In genomic region chr1:14758962-14759361, GRCh38 we compare ENCODE assay signal across 29 cellular contexts.
"Had no signal": no experiment of that assay in that cellular context is flagged by ENCODE, and none has a peak within 500 bp of the region (broad histone marks: within the 10 kb centered on the region; RNA-seq: fewer than 3 reads in every experiment).

No MANE protein-coding gene starts in this region.

- H3K36me3 Mint-ChIP-seq: activated CD8-positive, alpha-beta memory T cell treated with anti-CD3 and anti-CD28 coated beads, Interleukin-2, amount 10 ng/mL, durations not matched to agents 7 days and 5 days; activated naive CD8-positive, alpha-beta T cell; naive B cell had no signal

- H3K4me3 Mint-ChIP-seq: activated CD8-positive, alpha-beta memory T cell treated with anti-CD3 and anti-CD28 coated beads, Interleukin-2, amount 10 ng/mL, durations not matched to agents 7 days and 5 days; activated CD8-positive, alpha-beta T cell treated with anti-CD3 and anti-CD28 coated beads, Interleukin-2, amount 10 ng/mL, durations not matched to agents 7 days and 5 days; activated naive CD8-positive, alpha-beta T cell; naive B cell; neural crest cell; T-helper 1 cell treated with Interleukin-12 subunit alpha and Interleukin-12 subunit beta and Interleukin-4 antibody, amounts not matched to agents 30 μg/mL and 1 μg/mL, for 36 hours had no signal

- H3K4me1 Mint-ChIP-seq: activated CD8-positive, alpha-beta memory T cell treated with anti-CD3 and anti-CD28 coated beads, Interleukin-2, amount 10 ng/mL, durations not matched to agents 7 days and 5 days had no signal

- DNase-seq: activated CD4-positive, alpha-beta T cell treated with anti-CD3 and anti-CD28 coated beads, Interleukin-2, amount 50 U/mL, for 1 hour; activated CD8-positive, alpha-beta memory T cell treated with anti-CD3 and anti-CD28 coated beads, Interleukin-2, amount 10 ng/mL, durations not matched to agents 7 days and 5 days; activated CD8-positive, alpha-beta T cell treated with anti-CD3 and anti-CD28 coated beads, Interleukin-2, amount 10 ng/mL, durations not matched to agents 7 days and 5 days; activated T-cell treated with anti-CD3 and anti-CD28 coated beads, Interleukin-2, amount 50 U/mL, for 48 hours; anterior cingulate cortex; effector CD8-positive, alpha-beta T cell; erythroblast; heart right ventricle; left cardiac atrium; mammary epithelial cell; naive B cell; occipital lobe; right cardiac atrium; spleen; stimulated activated CD4-positive, alpha-beta T cell treated with anti-CD3 and anti-CD28 coated beads, Interleukin-2, amount 100 ng/mL, for 48 hours; stimulated activated naive CD4-positive, alpha-beta T cell treated with Interleukin-2 at 50 U/mL for 16 hours; SW 1271; T-helper 9 cell had no signal

- H3K36me3 ChIP-seq: heart right ventricle, spleen, tibial nerve had no signal

- H3K27ac Mint-ChIP-seq: activated CD8-positive, alpha-beta memory T cell treated with anti-CD3 and anti-CD28 coated beads, Interleukin-2, amount 10 ng/mL, durations not matched to agents 7 days and 5 days; activated CD8-positive, alpha-beta T cell treated with anti-CD3 and anti-CD28 coated beads, Interleukin-2, amount 10 ng/mL, durations not matched to agents 7 days and 5 days; activated naive CD8-positive, alpha-beta T cell; activated T-helper 2 cell treated with anti-CD3 and anti-CD28 coated beads, Interferon-gamma antibody, Interleukin-2, Interleukin-4, amounts not matched to agents 10 μg/mL and 5 μg/mL and 100 μg/mL, durations not matched to agents 14 hours and 24 hours and 36 hours; T-helper 1 cell treated with Interleukin-12 subunit alpha and Interleukin-12 subunit beta and Interleukin-4 antibody, amounts not matched to agents 30 μg/mL and 1 μg/mL, for 36 hours had no signal

- H3K9me3 Mint-ChIP-seq: activated T-helper 2 cell treated with anti-CD3 and anti-CD28 coated beads, Interferon-gamma antibody, Interleukin-2, Interleukin-4, amounts not matched to agents 10 μg/mL and 5 μg/mL and 100 μg/mL, durations not matched to agents 14 hours and 24 hours and 36 hours; neural crest cell; T-helper 1 cell treated with Interleukin-12 subunit alpha and Interleukin-12 subunit beta and Interleukin-4 antibody, amounts not matched to agents 30 μg/mL and 1 μg/mL, for 36 hours had no signal

- H3K9ac ChIP-seq: parathyroid adenoma had no signal

- H3K27me3 ChIP-seq: foreskin keratinocyte, tibial nerve had no signal

- H3K4me1 ChIP-seq: heart right ventricle, parathyroid adenoma had no signal

- H3K27ac ChIP-seq: foreskin keratinocyte, heart right ventricle, parathyroid adenoma, spleen, tibial nerve, VCaP had no signal

- H2AFZ ChIP-seq: parathyroid adenoma had no signal

- ATAC-seq: activated CD8-positive, alpha-beta memory T cell treated with anti-CD3 and anti-CD28 coated beads, Interleukin-2, amount 10 ng/mL, durations not matched to agents 7 days and 5 days; activated CD8-positive, alpha-beta T cell treated with anti-CD3 and anti-CD28 coated beads, Interleukin-2, amount 10 ng/mL, durations not matched to agents 7 days and 5 days; heart right ventricle; left cardiac atrium; right cardiac atrium had no signal

- H3K27me3 Mint-ChIP-seq: activated CD8-positive, alpha-beta memory T cell treated with anti-CD3 and anti-CD28 coated beads, Interleukin-2, amount 10 ng/mL, durations not matched to agents 7 days and 5 days had no signal

- H3K79me2 ChIP-seq: parathyroid adenoma had no signal

- H3K9me3 ChIP-seq: heart right ventricle, spleen had no signal

- H3K4me3 ChIP-seq: heart right ventricle, spleen, tibial nerve had no signal

- FAIRE-seq: colon, islet of Langerhans, TTC549 had no signal
